29 cellular contexts compared by ENCODE assay signal in genomic region chrX:11103751-11104150, GRCh38.
"Had no signal": no experiment of that assay in that cellular context is flagged by ENCODE, and none has a peak within 500 bp of the region (broad histone marks: within the 10 kb centered on the region; RNA-seq: fewer than 3 reads in every experiment).

No MANE protein-coding gene starts in this region.

- H3K9me3 Mint-ChIP-seq: stimulated activated memory B cell treated with anti-CD40 and anti-IgM and Interleukin-4, amounts not matched to agents 10 μg/mL and 1 μg/mL and 100 μg/mL, for 72 hours; stimulated activated naive CD8-positive, alpha-beta T cell treated with anti-CD3 and anti-CD28 coated beads, Interleukin-15, Interleukin-2, amounts not matched to agents 100 ng/mL and 50 ng/mL, for 24 hours had no signal

- H3K9me3 ChIP-seq: esophagus squamous epithelium, heart right ventricle, left lung, mucosa of descending colon, psoas muscle, sigmoid colon, suprapubic skin, transverse colon, upper lobe of right lung, uterus had no signal

- DNase-seq: dermis blood vessel endothelial cell; effector memory CD4-positive, alpha-beta T cell; erythroblast; esophagus squamous epithelium; foreskin melanocyte; glutamatergic neuron; heart right ventricle; hippocampal formation; left cardiac atrium; left lung; mucosa of descending colon; naive B cell; nephron progenitor cell; nucleus accumbens; posterior cingulate gyrus; psoas muscle; right cardiac atrium; sigmoid colon; stimulated activated CD4-positive, alpha-beta T cell treated with anti-CD3 and anti-CD28 coated beads, Interleukin-2, amount 100 ng/mL, for 24 hours; stimulated activated CD4-positive, alpha-beta T cell treated with anti-CD3 and anti-CD28 coated beads, Interleukin-4, amount 100 ng/mL, for 24 hours; transverse colon; upper lobe of right lung; uterus had no signal

- ATAC-seq: heart right ventricle; left cardiac atrium; left lung; mucosa of descending colon; psoas muscle; right cardiac atrium; stimulated activated memory B cell treated with anti-CD40 and anti-IgM and Interleukin-4, amounts not matched to agents 10 μg/mL and 1 μg/mL and 100 μg/mL, for 72 hours; upper lobe of right lung had no signal

- H3K4me3 Mint-ChIP-seq: mesothelial cell of epicardium; naive B cell; nephron progenitor cell; stimulated activated memory B cell treated with anti-CD40 and anti-IgM and Interleukin-4, amounts not matched to agents 10 μg/mL and 1 μg/mL and 100 μg/mL, for 72 hours; stimulated activated naive CD8-positive, alpha-beta T cell treated with anti-CD3 and anti-CD28 coated beads, Interleukin-15, Interleukin-2, amounts not matched to agents 100 ng/mL and 50 ng/mL, for 24 hours had no signal

- H3K4me3 ChIP-seq: coronary artery, esophagus squamous epithelium, heart right ventricle, left lung, mucosa of descending colon, psoas muscle, sigmoid colon, suprapubic skin, transverse colon, upper lobe of right lung, uterus had no signal

- H3K27me3 Mint-ChIP-seq: naive B cell; stimulated activated memory B cell treated with anti-CD40 and anti-IgM and Interleukin-4, amounts not matched to agents 10 μg/mL and 1 μg/mL and 100 μg/mL, for 72 hours; stimulated activated naive CD8-positive, alpha-beta T cell treated with anti-CD3 and anti-CD28 coated beads, Interleukin-15, Interleukin-2, amounts not matched to agents 100 ng/mL and 50 ng/mL, for 24 hours had no signal

- H3K27ac Mint-ChIP-seq: mesothelial cell of epicardium; nephron progenitor cell; stimulated activated memory B cell treated with anti-CD40 and anti-IgM and Interleukin-4, amounts not matched to agents 10 μg/mL and 1 μg/mL and 100 μg/mL, for 72 hours; stimulated activated naive CD8-positive, alpha-beta T cell treated with anti-CD3 and anti-CD28 coated beads, Interleukin-15, Interleukin-2, amounts not matched to agents 100 ng/mL and 50 ng/mL, for 24 hours had no signal

- H3K4me1 Mint-ChIP-seq: naive B cell; stimulated activated memory B cell treated with anti-CD40 and anti-IgM and Interleukin-4, amounts not matched to agents 10 μg/mL and 1 μg/mL and 100 μg/mL, for 72 hours had no signal

- H3K36me3 Mint-ChIP-seq: mesothelial cell of epicardium; naive B cell; stimulated activated memory B cell treated with anti-CD40 and anti-IgM and Interleukin-4, amounts not matched to agents 10 μg/mL and 1 μg/mL and 100 μg/mL, for 72 hours had no signal

- H3K4me1 ChIP-seq: esophagus squamous epithelium, left lung, psoas muscle, suprapubic skin, upper lobe of right lung, uterus had no signal

- H3K36me3 ChIP-seq: esophagus squamous epithelium, heart right ventricle, left lung, sigmoid colon, suprapubic skin, transverse colon, upper lobe of right lung, uterus had no signal

- FAIRE-seq: islet of Langerhans had no signal

- H3K27me3 ChIP-seq: esophagus squamous epithelium, heart right ventricle, left lung, sigmoid colon, suprapubic skin, transverse colon, upper lobe of right lung, uterus had no signal

- H3K27ac ChIP-seq: coronary artery, esophagus squamous epithelium, heart right ventricle, left lung, psoas muscle, sigmoid colon, suprapubic skin, transverse colon, upper lobe of right lung, uterus had no signal
